Comparison of ENCODE assay signal across 12 cellular contexts in the genomic region with DNA sequence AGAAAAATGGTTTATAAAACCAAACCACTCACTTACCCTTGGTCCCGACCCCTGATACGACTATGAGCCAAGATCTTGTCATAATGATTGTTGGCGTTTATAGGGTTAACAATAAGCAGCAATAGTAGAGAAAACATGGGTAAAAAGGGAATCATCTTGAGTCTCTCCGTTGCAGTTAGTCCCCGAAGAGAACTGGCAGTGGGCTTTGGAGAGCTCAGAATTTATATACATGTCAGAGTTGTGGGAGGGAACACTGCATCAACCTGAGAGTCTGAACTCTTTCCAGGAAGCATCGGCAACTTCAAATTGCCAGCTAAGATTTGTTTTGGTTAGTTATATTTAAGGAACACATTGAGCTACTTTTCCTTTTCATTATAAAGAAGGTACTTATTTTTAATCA. TPM values are rescaled to one million over a fixed set of nuclear protein-coding genes. Genes with fewer than 3 reads are reported as not detected.
DNase-seq lines count a peak whose midpoint lies in the region; TF ChIP-seq lines count a peak whose summit lies in the region.
"Had no signal": no experiment of that assay in that cellular context is flagged by ENCODE, and none has a peak within 500 bp of the region (broad histone marks: within the 10 kb centered on the region; RNA-seq: fewer than 3 reads in every experiment).

Gene POSTN, minus strand, starts transcription at position 197 of the 400 bp plus-strand sequence. Its CDS starts 42 bp downstream, at position 155.

- in situ Hi-C loops in astrocyte of the cerebellum (cut with HindIII; ENCODE audit: low sequenced_read_pairs): loop anchor here (25.0 kb wide), 1 partner anchor 486 kb away; the partner anchor contains the start of gene CSNK1A1L

- no peak within 1 kb of the TSS for H3K14ac ChIP-seq in trophoblast cell (ENCODE audit: low read length)

- H2BK12ac ChIP-seq in trophoblast cell (ENCODE audit: low read length): no peak within 1 kb of the TSS

- H3K9me3 ChIP-seq in AG04450 (ENCODE audit: control insufficient read depth, insufficient read depth, low read length) (no peaks in the 10 kb centered on the region), left ventricle myocardium inferior (replicated peaks) (no peaks in the 10 kb centered on the region), trophoblast cell (ENCODE audit: insufficient read depth, low read depth, low read length) (no peaks in the 10 kb centered on the region)

- H4K8ac ChIP-seq in trophoblast cell (ENCODE audit: low read depth, low read length): no peak within 1 kb of the TSS

- TF ChIP-seq CTCF in AG04450 (IDR thresholded peaks at IDR 0.05; ENCODE audit: low read depth, low read length): no peak
- no peak for TF ChIP-seq CTCF in astrocyte of the cerebellum (IDR thresholded peaks at IDR 0.05; ENCODE audit: low read depth, low read length, missing control alignments)
- TF ChIP-seq CTCF in left ventricle myocardium inferior (IDR thresholded peaks at IDR 0.05; ENCODE audit: borderline replicate concordance): no peak
- no peak for TF ChIP-seq CTCF in endothelial cell (IDR thresholded peaks at IDR 0.05; ENCODE audit: unreplicated experiment)

- H2AK5ac ChIP-seq in trophoblast cell (ENCODE audit: low read length): no peak within 1 kb of the TSS

- no peak within 1 kb of the TSS for H4K12ac ChIP-seq in trophoblast cell (ENCODE audit: low read depth, low read length)

- H3K9me3 Mint-ChIP-seq in endothelial cell (ENCODE audit: unreplicated experiment): no peaks in the 10 kb centered on the region

- WGBS in trophoblast cell (ENCODE audit: extremely low coverage, insufficient coverage, insufficient read length): no CpG with 5 or more reads among the region's 6 CpGs

- POLR2A ChIA-PET in AG04450 (lab: Yijun Ruan, JAX): interaction anchor here (1.1 kb wide), 1 partner anchor 19 kb away, joined by 6 read pairs; no protein-coding TSS in a partner anchor

- H3K18ac ChIP-seq in trophoblast cell (ENCODE audit: low read length): no peak within 1 kb of the TSS

- H4K91ac ChIP-seq in trophoblast cell (ENCODE audit: low read depth, low read length): no peak within 1 kb of the TSS

- no peak for DNase-seq in AG04450 (ENCODE audit: low read depth, low spot score)
- DNase-seq in astrocyte of the cerebellum (ENCODE audit: low read depth): no peak
- DNase-seq in left ventricle myocardium inferior: no peak
- no peak for DNase-seq in trophoblast cell
- DNase-seq in midbrain (lab: John Stamatoyannopoulos, UW): no peak
- no peak for DNase-seq in OCI-M1 (lab: John Stamatoyannopoulos, UW)
- DNase-seq in endothelial cell (ENCODE audit: low spot score): no peak
- DNase-seq in HuH-7 (ENCODE audit: low spot score): no peak
- DNase-seq: amygdala, NCI-H446, SW 1271 had no signal

- H2BK120ac ChIP-seq in trophoblast cell (ENCODE audit: insufficient read depth, low read length, poor library complexity): no peak within 1 kb of the TSS

- no peak within 1 kb of the TSS for H3K4ac ChIP-seq in trophoblast cell (ENCODE audit: low read depth, low read length)

- no peak within 1 kb of the TSS for H3K9ac ChIP-seq in trophoblast cell (ENCODE audit: low read length)

- no peak within 1 kb of the TSS for H3K23ac ChIP-seq in trophoblast cell (ENCODE audit: low read length)

- H3K4me2 ChIP-seq in trophoblast cell (ENCODE audit: low read length): peak within 1 kb of the TSS; percentile 19

- H3K27me3 Mint-ChIP-seq in endothelial cell (ENCODE audit: unreplicated experiment): no peaks in the 10 kb centered on the region

- H3K27ac ChIP-seq in AG04450 (ENCODE audit: low read depth, low read length) (no peak within 1 kb of the TSS), left ventricle myocardium inferior (replicated peaks) (no peak within 1 kb of the TSS), trophoblast cell (ENCODE audit: low read depth, low read length) (no peak within 1 kb of the TSS)

- H3K36me3 ChIP-seq in left ventricle myocardium inferior (no peaks in the 10 kb centered on the region), trophoblast cell (ENCODE audit: control insufficient read depth in 1 of 2, insufficient read depth in 2 of 2, low read length in 2 of 2) (no peaks in the 10 kb centered on the region)

- CTCF ChIA-PET in AG04450 (lab: Charles Lee): interaction anchor here (0.6 to 3.1 kb wide), 7 partner anchors 10 to 490 kb away, joined by 3 to 20 read pairs (median 3); no protein-coding TSS in a partner anchor

- no peak within 1 kb of the TSS for H3K27ac Mint-ChIP-seq in endothelial cell (ENCODE audit: unreplicated experiment)

- H2AFZ ChIP-seq in trophoblast cell (ENCODE audit: insufficient read depth, low read length, poor library complexity): no peak within 1 kb of the TSS

- H3K36me3 Mint-ChIP-seq in endothelial cell (ENCODE audit: low read depth, unreplicated experiment): no peaks in the 10 kb centered on the region

- H3K4me1 ChIP-seq in left ventricle myocardium inferior (peaks cover 19% of the 10 kb centered on the region), trophoblast cell (ENCODE audit: control insufficient read depth in 1 of 2, insufficient read depth in 2 of 2, low read length in 2 of 2) (no peaks in the 10 kb centered on the region)

- no peaks in the 10 kb centered on the region for H3K79me1 ChIP-seq in trophoblast cell (ENCODE audit: low read length)

- H2BK5ac ChIP-seq in trophoblast cell (ENCODE audit: low read depth, low read length, poor library complexity): no peak within 1 kb of the TSS

- no peaks in the 10 kb centered on the region for H3K79me2 ChIP-seq in trophoblast cell (ENCODE audit: control insufficient read depth, insufficient read depth, low read length, poor library complexity)

- H3K4me1 Mint-ChIP-seq in endothelial cell (ENCODE audit: unreplicated experiment): peaks cover 4% of the 10 kb centered on the region

- intact Hi-C loops in left ventricle myocardium inferior (cut with micrococcal nuclease): no loop called here

- H3K4me3 Mint-ChIP-seq in endothelial cell (ENCODE audit: unreplicated experiment): no peak within 1 kb of the TSS

- no peaks in the 10 kb centered on the region for H3K27me3 ChIP-seq in AG04450 (ENCODE audit: control insufficient read depth, insufficient read depth, low read length)
- H3K27me3 ChIP-seq in left ventricle myocardium inferior (ENCODE audit: low read depth): no peaks in the 10 kb centered on the region
- no peaks in the 10 kb centered on the region for H3K27me3 ChIP-seq in trophoblast cell (ENCODE audit: insufficient read depth, low read length)

- H3K4me3 ChIP-seq in AG04450 (ENCODE audit: low read depth, low read length) (peak within 1 kb of the TSS; percentile 60), astrocyte of the cerebellum (ENCODE audit: low read depth, low read length) (peak within 1 kb of the TSS; percentile 32), left ventricle myocardium inferior (peak within 1 kb of the TSS; percentile 36), trophoblast cell (ENCODE audit: low read depth, low read length) (no peak within 1 kb of the TSS)
- H3K4me3 ChIP-seq: K562 had no signal

RNA-seq across cellular contexts. Expression of gene POSTN, which starts in this region (rescaled TPM):
- polyA plus RNA-seq in AG04450 (2011; rRNA removed): 241 and 359 TPM in 2 replicates
- polyA minus RNA-seq in AG04450 (2011; rRNA and poly(A)+ RNA removed): 105 and 159 TPM in 2 replicates
- total RNA-seq in left ventricle myocardium inferior (52.1 TPM), endothelial cell (ENCODE audit: unreplicated experiment) (0.41 TPM)
- polyA plus RNA-seq in trophoblast cell (2013): 3.1 TPM in 2 replicates

Comparison
In these comparisons a context has a peak if more than half of its experiments do, and no peak if none do; other contexts are left out.
1. RNA of gene POSTN (total RNA-seq): 52.1 TPM in left ventricle myocardium inferior (single experiment); 0.41 TPM in endothelial cell (single experiment); every median in the first group is over 10 times any median in the second.